Comparison of ENCODE assay signal across 8 cellular contexts in genomic region chr2:97663962-97664635, GRCh38. TPM values are rescaled to one million over a fixed set of nuclear protein-coding genes. Genes with fewer than 3 reads are reported as not detected.
DNase-seq lines count a peak whose midpoint lies in the region; ATAC-seq, FAIRE-seq and TF ChIP-seq lines count a peak whose summit lies in the region.

ACTR1B (minus strand) TSS chr2:97664044; CDS start chr2:97663890, 154 bp downstream.

- intact Hi-C loops in body of pancreas (cut with DNase I): no loop called here
- intact Hi-C loops in sciatic nerve (cut with DNase I): no loop called here

- H3K4me3 ChIP-seq in body of pancreas: peak within 1 kb of the TSS; percentile 42 to 64

- no peaks in the 10 kb centered on the region for H3K27me3 ChIP-seq in body of pancreas

- H3K4me1 ChIP-seq in body of pancreas: peaks cover 33% of the 10 kb centered on the region

- FAIRE-seq in A204.1 (lab: Jason Lieb, UNC) (peak; percentile 80), TTC549 (lab: Jason Lieb, UNC) (peak; percentile 85)

- TF ChIP-seq CTCF in body of pancreas (IDR thresholded peaks at IDR 0.05): peak; percentile 27 to 86 (median 59)

- H3K9me3 ChIP-seq in body of pancreas: no peaks in the 10 kb centered on the region

- ATAC-seq in HG03066 (IDR thresholded peaks at IDR 0.05; ENCODE audit: low read depth, unreplicated experiment) (peak; percentile 86), body of pancreas (peak; percentile 93), sciatic nerve (peak; percentile 98)

- H3K36me3 ChIP-seq in body of pancreas (replicated peaks in 1 of 2; ENCODE audit: insufficient read depth in 1 of 2, low read depth in 2 of 2): peaks cover 0 to under 1% of the 10 kb centered on the region in 2 donors

- peak; percentile 97 for DNase-seq in NCI-H2107 treated with DMSO at 0.1 percent for 48 hours (lab: John Stamatoyannopoulos, UW; ENCODE audit: unreplicated experiment)
- DNase-seq in body of pancreas: peak; percentile 98 to 99 (median 99)
- DNase-seq in iPS DF 19.7 (ENCODE audit: low read depth, low spot score): peak; percentile 92
- DNase-seq in sciatic nerve (ENCODE audit: low spot score): peak; percentile 98

- 0 to 1% methylated on average over 26 to 51 of the region's 60 CpGs for WGBS in body of pancreas, 2 donors

- peak within 1 kb of the TSS; percentile 90 to 100 (median 95) for H3K27ac ChIP-seq in body of pancreas

- TF ChIP-seq POLR2A in GM18526 (IDR thresholded peaks at IDR 0.05; ENCODE audit: extremely low read depth, insufficient read length) (peak; percentile 65), body of pancreas (IDR thresholded peaks at IDR 0.05) (peak; percentile 93 to 99 (median 98))

RNA-seq across cellular contexts. Expression of gene ACTR1B, which starts in this region (rescaled TPM):
- total RNA-seq in body of pancreas (10 to 100 TPM; 57.6 to 74.2 TPM), sciatic nerve (62.9 TPM)

Comparison
In these comparisons a context has a peak if more than half of its experiments do, and no peak if none do; other contexts are left out.
1. Peak in every context shown above with its lines: DNase-seq, ATAC-seq, H3K4me3 ChIP-seq and H3K27ac ChIP-seq.